ENCODE assay signal across 1 cellular context in genomic region chr6:111623046-111623718, GRCh38.
TF ChIP-seq lines count a peak whose summit lies in the region.

No MANE protein-coding gene starts in this region.

TF ChIP-seq in WTC11, 78 proteins besides CTCF, POLR2A, EP300 and RAD21 (continued from another document):
- TF ChIP-seq USF1 (CRISPR knock-in tag; IDR thresholded peaks at IDR 0.05) (no peak), PRRX2 (CRISPR knock-in tag; IDR thresholded peaks at IDR 0.05) (no peak)
